1 cellular context compared by ENCODE assay signal in the genomic region with DNA sequence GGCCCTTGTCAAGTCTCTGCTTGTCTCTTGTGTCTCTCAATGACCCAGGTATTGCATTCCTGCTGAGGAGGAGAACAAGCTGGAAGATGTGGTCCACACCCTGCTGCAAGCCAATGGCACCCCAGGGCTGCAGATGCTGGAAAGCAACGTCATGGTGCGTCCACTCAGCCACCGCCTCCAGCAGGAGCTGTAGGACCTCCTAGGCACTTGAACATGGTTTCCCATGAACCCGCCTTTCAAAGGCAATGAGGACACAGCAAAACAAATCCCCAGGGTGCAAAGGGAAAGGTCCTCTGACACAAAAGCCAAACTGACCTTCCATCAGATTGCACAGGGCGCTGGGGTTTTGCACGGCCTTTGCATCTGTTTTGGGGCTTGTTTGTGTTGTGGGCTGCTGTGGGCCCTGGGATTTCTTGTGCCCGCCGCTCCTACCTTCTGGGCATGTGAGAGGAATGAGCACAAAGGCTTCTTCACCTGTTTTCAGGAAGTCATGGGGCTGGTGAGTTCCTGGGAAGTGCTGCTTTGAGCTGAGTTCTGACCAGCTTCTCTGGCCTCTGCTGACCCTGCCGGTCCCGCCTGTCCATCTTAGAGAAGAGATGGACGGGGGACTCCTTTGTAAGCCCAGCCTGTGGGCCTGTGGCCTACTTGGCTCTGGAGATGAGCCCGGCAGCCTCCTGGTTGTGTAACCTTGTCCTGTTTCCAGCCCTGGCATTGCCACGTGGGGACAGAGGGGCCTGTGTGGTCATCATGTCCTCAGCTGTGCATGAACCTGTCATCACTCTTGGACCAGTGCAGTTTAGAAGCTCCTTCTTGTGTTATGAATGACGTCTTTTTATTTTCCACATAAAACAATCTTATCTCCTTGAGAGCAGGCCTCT.
TF ChIP-seq lines count a peak whose summit lies in the region.

No MANE protein-coding gene starts in this region.

TF ChIP-seq in HCT116, 20 proteins besides CTCF, POLR2A, EP300 and RAD21 (continued from another document):
- TF ChIP-seq, protein P1, sequence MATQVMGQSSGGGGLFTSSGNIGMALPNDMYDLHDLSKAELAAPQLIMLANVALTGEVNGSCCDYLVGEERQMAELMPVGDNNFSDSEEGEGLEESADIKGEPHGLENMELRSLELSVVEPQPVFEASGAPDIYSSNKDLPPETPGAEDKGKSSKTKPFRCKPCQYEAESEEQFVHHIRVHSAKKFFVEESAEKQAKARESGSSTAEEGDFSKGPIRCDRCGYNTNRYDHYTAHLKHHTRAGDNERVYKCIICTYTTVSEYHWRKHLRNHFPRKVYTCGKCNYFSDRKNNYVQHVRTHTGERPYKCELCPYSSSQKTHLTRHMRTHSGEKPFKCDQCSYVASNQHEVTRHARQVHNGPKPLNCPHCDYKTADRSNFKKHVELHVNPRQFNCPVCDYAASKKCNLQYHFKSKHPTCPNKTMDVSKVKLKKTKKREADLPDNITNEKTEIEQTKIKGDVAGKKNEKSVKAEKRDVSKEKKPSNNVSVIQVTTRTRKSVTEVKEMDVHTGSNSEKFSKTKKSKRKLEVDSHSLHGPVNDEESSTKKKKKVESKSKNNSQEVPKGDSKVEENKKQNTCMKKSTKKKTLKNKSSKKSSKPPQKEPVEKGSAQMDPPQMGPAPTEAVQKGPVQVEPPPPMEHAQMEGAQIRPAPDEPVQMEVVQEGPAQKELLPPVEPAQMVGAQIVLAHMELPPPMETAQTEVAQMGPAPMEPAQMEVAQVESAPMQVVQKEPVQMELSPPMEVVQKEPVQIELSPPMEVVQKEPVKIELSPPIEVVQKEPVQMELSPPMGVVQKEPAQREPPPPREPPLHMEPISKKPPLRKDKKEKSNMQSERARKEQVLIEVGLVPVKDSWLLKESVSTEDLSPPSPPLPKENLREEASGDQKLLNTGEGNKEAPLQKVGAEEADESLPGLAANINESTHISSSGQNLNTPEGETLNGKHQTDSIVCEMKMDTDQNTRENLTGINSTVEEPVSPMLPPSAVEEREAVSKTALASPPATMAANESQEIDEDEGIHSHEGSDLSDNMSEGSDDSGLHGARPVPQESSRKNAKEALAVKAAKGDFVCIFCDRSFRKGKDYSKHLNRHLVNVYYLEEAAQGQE (IDR thresholded peaks at IDR 0.05; ENCODE audit: low read depth) = no peak
- TF ChIP-seq TCF7L2 (IDR thresholded peaks at IDR 0.05; ENCODE audit: borderline replicate concordance, extremely low read depth, insufficient read depth, insufficient read length) (no peak), SP1 (IDR thresholded peaks at IDR 0.05; ENCODE audit: low read depth) (no peak), EZH2phosphoT487 (IDR thresholded peaks at IDR 0.05; ENCODE audit: borderline replicate concordance) (no peak), ZNF274 (IDR thresholded peaks at IDR 0.05; ENCODE audit: low read depth, low read length) (no peak), JUND (IDR thresholded peaks at IDR 0.05) (no peak), YY1 (IDR thresholded peaks at IDR 0.05; ENCODE audit: extremely low read depth, insufficient replicate concordance, low read depth, low read length) (no peak), ELF1 (IDR thresholded peaks at IDR 0.05; ENCODE audit: borderline replicate concordance, low read depth) (no peak), FOSL1 (IDR thresholded peaks at IDR 0.05; ENCODE audit: low read depth) (no peak), ZFX (IDR thresholded peaks at IDR 0.05) (no peak), SIN3A (IDR thresholded peaks at IDR 0.05; ENCODE audit: low read depth) (no peak), POLR2AphosphoS5 (IDR thresholded peaks at IDR 0.05; ENCODE audit: low read depth, low read length) (no peak)
- TF ChIP-seq, protein P2, sequence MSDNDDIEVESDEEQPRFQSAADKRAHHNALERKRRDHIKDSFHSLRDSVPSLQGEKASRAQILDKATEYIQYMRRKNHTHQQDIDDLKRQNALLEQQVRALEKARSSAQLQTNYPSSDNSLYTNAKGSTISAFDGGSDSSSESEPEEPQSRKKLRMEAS (IDR thresholded peaks at IDR 0.05) = no peak
TF ChIP-seq in HCT116: peak in this region for 0.
